20 cellular contexts compared by ENCODE assay signal in the genomic region with DNA sequence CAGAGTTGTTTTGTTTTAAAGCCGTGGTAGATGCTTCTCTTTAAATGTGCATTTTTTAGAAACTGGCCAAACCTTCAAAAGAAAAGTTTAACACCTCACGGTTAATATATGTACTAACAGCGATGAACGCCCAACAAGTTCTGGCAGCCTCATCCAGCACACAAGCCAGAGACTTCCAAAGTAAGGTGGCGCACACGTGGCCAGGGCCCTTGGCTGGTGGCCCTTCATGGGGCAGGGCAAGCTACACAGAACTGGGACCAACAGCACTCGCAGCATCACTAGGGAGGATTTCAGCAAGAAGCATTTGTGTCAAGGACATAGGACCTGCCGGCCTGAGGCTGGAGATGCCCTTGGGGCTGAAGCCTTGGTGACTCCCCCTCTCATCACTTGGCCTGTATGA. TPM values are rescaled to one million over a fixed set of nuclear protein-coding genes. Genes with fewer than 3 reads are reported as not detected.
DNase-seq lines count a peak whose midpoint lies in the region; ATAC-seq and TF ChIP-seq lines count a peak whose summit lies in the region.
"Had no signal": no experiment of that assay in that cellular context is flagged by ENCODE, and none has a peak within 500 bp of the region (broad histone marks: within the 10 kb centered on the region; RNA-seq: fewer than 3 reads in every experiment).

No MANE protein-coding gene starts in this region.

- H3K27ac ChIP-seq in CD4-positive, alpha-beta T cell (ENCODE audit: low read depth, low read length) = no peak overlapping the region
- H3K27ac ChIP-seq in epithelial cell of prostate = peak overlapping the region; percentile 62
- H3K27ac ChIP-seq in psoas muscle = peak overlapping the region; percentile 7
- H3K27ac ChIP-seq: BLaER1 had no signal

- peaks cover 0 to 77% of the 10 kb centered on the region in 2 donors for H3K36me3 ChIP-seq in psoas muscle (ENCODE audit: insufficient read depth in 1 of 2, low read depth in 1 of 2)

- intact Hi-C loops in Right ventricle myocardium superior (cut with DNase I) (no loop called here), Right ventricle myocardium inferior (cut with DNase I) (no loop called here), psoas muscle (cut with DNase I) (no loop called here)
- intact Hi-C loops in CD4-positive, alpha-beta T cell (cut with DNase I, micrococcal nuclease) = no loop called here

- H3K4me3 Mint-ChIP-seq in CD4-positive, alpha-beta T cell = no peak overlapping the region
- no peak overlapping the region for H3K4me3 Mint-ChIP-seq in activated T-cell treated with anti-CD3 and anti-CD28 coated beads, Interleukin-2, amount 50 U/mL, for 24 hours
- H3K4me3 Mint-ChIP-seq: CD14-positive monocyte; CD8-positive, alpha-beta T cell; GM23338; HFFc6 had no signal

- DNase-seq in Right ventricle myocardium superior = no peak
- no peak for DNase-seq in Right ventricle myocardium inferior (ENCODE audit: missing footprints)
- no peak for DNase-seq in CD4-positive, alpha-beta T cell
- DNase-seq in epithelial cell of prostate (ENCODE audit: low read depth, low spot score) = no peak
- DNase-seq in psoas muscle = no peak
- no peak for DNase-seq in activated T-cell treated with anti-CD3 and anti-CD28 coated beads, Interleukin-2, amount 50 U/mL, for 24 hours
- DNase-seq: 8988T; CD8-positive, alpha-beta T cell; COR-L47; DMS 273 treated with DMSO at 0.1 percent for 48 hours; DMS53; DND-41; EL; H7; HFFc6 had no signal

- no peak for TF ChIP-seq CTCF in CD4-positive, alpha-beta T cell (IDR thresholded peaks at IDR 0.05)
- TF ChIP-seq CTCF in psoas muscle (IDR thresholded peaks at IDR 0.05) = no peak

- H3K9me3 Mint-ChIP-seq in CD4-positive, alpha-beta T cell = no peaks in the 10 kb centered on the region
- H3K9me3 Mint-ChIP-seq in activated T-cell treated with anti-CD3 and anti-CD28 coated beads, Interleukin-2, amount 50 U/mL, for 24 hours = no peaks in the 10 kb centered on the region
- H3K9me3 Mint-ChIP-seq: CD14-positive monocyte; CD8-positive, alpha-beta T cell; GM23338; HFFc6 had no signal

- H3K4me1 ChIP-seq in psoas muscle = peaks cover 14% of the 10 kb centered on the region

- 70 to 83% (median 71%) methylated on average over 8 of the region's 8 CpGs for WGBS in psoas muscle, 3 donors

- H3K4me3 ChIP-seq in psoas muscle = no peak overlapping the region
- H3K4me3 ChIP-seq: BLaER1, GM23338 had no signal

- POLR2A ChIA-PET in CD4-positive, alpha-beta T cell (lab: Charles Lee) = interaction anchor here (2.6 to 2.7 kb wide), 2 partner anchors 9 to 23 kb away, joined by 16 to 34 read pairs; partner anchors contain the start of genes CYB5D2 and ZZEF1

- no peaks in the 10 kb centered on the region for H3K27me3 Mint-ChIP-seq in CD4-positive, alpha-beta T cell
- no peaks in the 10 kb centered on the region for H3K27me3 Mint-ChIP-seq in activated T-cell treated with anti-CD3 and anti-CD28 coated beads, Interleukin-2, amount 50 U/mL, for 24 hours

- ATAC-seq in Right ventricle myocardium superior (ENCODE audit: poor library complexity) = peak; percentile 37
- ATAC-seq in Right ventricle myocardium inferior = no peak
- ATAC-seq in CD4-positive, alpha-beta T cell (ENCODE audit: poor library complexity) = no peak
- ATAC-seq in psoas muscle = peak in 2 of 4 donors; percentile 22 to 52
- ATAC-seq in GM18868 (IDR thresholded peaks at IDR 0.05; ENCODE audit: unreplicated experiment) = no peak
- ATAC-seq: CD8-positive, alpha-beta T cell; GM23338; HCT116 had no signal

- peak overlapping the region; percentile 88 for H3K27ac Mint-ChIP-seq in CD4-positive, alpha-beta T cell
- H3K27ac Mint-ChIP-seq in activated T-cell treated with anti-CD3 and anti-CD28 coated beads, Interleukin-2, amount 50 U/mL, for 24 hours = no peak overlapping the region
- H3K27ac Mint-ChIP-seq: GM23338, HFFc6 had no signal

- H3K27me3 ChIP-seq in CD4-positive, alpha-beta T cell (ENCODE audit: control insufficient read depth, insufficient read depth, low read length) = no peaks in the 10 kb centered on the region
- no peaks in the 10 kb centered on the region for H3K27me3 ChIP-seq in psoas muscle (ENCODE audit: insufficient read depth in 3 of 3, low read length in 2 of 3)
- H3K27me3 ChIP-seq: BLaER1 had no signal

- CTCF ChIA-PET in CD4-positive, alpha-beta T cell (lab: Charles Lee) = interaction anchor here (0.5 kb wide), 1 partner anchor 57 kb away, joined by 4 read pairs; no protein-coding TSS in a partner anchor

- peaks cover 12% of the 10 kb centered on the region for H3K4me1 Mint-ChIP-seq in CD4-positive, alpha-beta T cell (ENCODE audit: low read depth)
- peaks cover 6% of the 10 kb centered on the region for H3K4me1 Mint-ChIP-seq in activated T-cell treated with anti-CD3 and anti-CD28 coated beads, Interleukin-2, amount 50 U/mL, for 24 hours (ENCODE audit: low read depth)

- H3K36me3 Mint-ChIP-seq in CD4-positive, alpha-beta T cell (ENCODE audit: low read depth) = peaks cover 83% of the 10 kb centered on the region
- peaks cover 83% of the 10 kb centered on the region for H3K36me3 Mint-ChIP-seq in activated T-cell treated with anti-CD3 and anti-CD28 coated beads, Interleukin-2, amount 50 U/mL, for 24 hours (ENCODE audit: low read depth)

- no peaks in the 10 kb centered on the region for H3K9me3 ChIP-seq in CD4-positive, alpha-beta T cell (ENCODE audit: control insufficient read depth, low read length)
- H3K9me3 ChIP-seq in psoas muscle = no peaks in the 10 kb centered on the region
- H3K9me3 ChIP-seq: BLaER1 had no signal

RNA-seq across cellular contexts. Expression of gene CYB5D2, which starts 23.4 kb away (rescaled TPM):
- 7.0 TPM for total RNA-seq in Right ventricle myocardium superior
- total RNA-seq in Right ventricle myocardium inferior = 7.5 TPM
- total RNA-seq in CD4-positive, alpha-beta T cell = 1 to 10 TPM; 3.9 to 4.4 TPM
- 10 to 100 TPM in 1 of 4 donors, 1 to 10 TPM in 3; 5.1 to 10.9 (median 6.7) TPM for total RNA-seq in psoas muscle
- 10 to 100 TPM in 1 of 3 donors, 1 to 10 TPM in 2; 4.7 to 19.6 (median 8.3) TPM for polyA plus RNA-seq in psoas muscle

RNA-seq across cellular contexts. Expression of gene ZZEF1, which starts 23.6 kb away (rescaled TPM):
- total RNA-seq in Right ventricle myocardium superior (32.1 TPM), Right ventricle myocardium inferior (30.4 TPM), psoas muscle (10 to 100 TPM; 25.4 to 53.1 (median 38.4) TPM)
- 10 to 100 TPM; 83.1 to 85.0 TPM for total RNA-seq in CD4-positive, alpha-beta T cell
- 10 to 100 TPM in 2 of 3 donors, 1 to 10 TPM in 1; 9.5 to 26.4 (median 10.1) TPM for polyA plus RNA-seq in psoas muscle
